In the genomic region with DNA sequence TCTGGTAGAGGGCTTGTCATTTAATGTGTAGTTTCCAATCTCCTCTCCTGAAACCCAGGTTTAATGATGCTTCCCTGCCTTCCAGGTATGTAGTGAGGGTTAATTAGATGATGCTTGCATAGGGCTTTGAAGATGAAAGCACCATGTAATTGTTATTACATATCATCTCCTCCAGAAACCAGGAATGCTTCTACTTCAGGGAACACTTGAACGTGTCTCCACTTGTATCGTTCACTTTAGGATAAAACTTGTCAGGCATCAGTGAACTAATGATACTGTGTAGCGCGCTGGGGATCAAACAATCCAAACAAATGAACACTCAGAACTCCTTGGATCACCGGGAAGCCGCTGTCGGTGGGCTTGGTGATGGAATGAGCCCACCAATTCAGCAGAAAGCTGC, we compare ENCODE assay signal across 17 cellular contexts.
DNase-seq lines count a peak whose midpoint lies in the region; ATAC-seq, FAIRE-seq and TF ChIP-seq lines count a peak whose summit lies in the region.
"Had no signal": no experiment of that assay in that cellular context is flagged by ENCODE, and none has a peak within 500 bp of the region (broad histone marks: within the 10 kb centered on the region; RNA-seq: fewer than 3 reads in every experiment).

No MANE protein-coding gene starts in this region.

- TF ChIP-seq POLR2A in GM12892 (IDR thresholded peaks at IDR 0.05; ENCODE audit: low read depth, low read length): no peak

- no peak for TF ChIP-seq CTCF in SK-N-SH (IDR thresholded peaks at IDR 0.05)

- H3K4me1 ChIP-seq in SK-N-SH (ENCODE audit: control insufficient read depth in 1 of 2, insufficient read depth in 2 of 2, low read depth in 1 of 2, low read length in 1 of 2): peaks cover 0 to 3% of the 10 kb centered on the region in 2 experiments; a peak in 1 of 4 replicates

- TF ChIP-seq RAD21 in SK-N-SH (IDR thresholded peaks at IDR 0.05; ENCODE audit: low read length): no peak

- peak; percentile 39 for DNase-seq in DMS79 (lab: John Stamatoyannopoulos, UW)
- DNase-seq in NCI-H1105 treated with DMSO at 0.1 percent for 48 hours (lab: John Stamatoyannopoulos, UW): peak; percentile 68
- DNase-seq in NCI-H69 (lab: John Stamatoyannopoulos, UW): peak; percentile 69
- DNase-seq in left kidney (ENCODE audit: low read depth, low spot score): peak; percentile 33
- DNase-seq in GM12892 (ENCODE audit: insufficient read length): no peak
- DNase-seq in SK-N-SH: no peak
- no peak for DNase-seq in SIG-M5 treated with dmso at 0.1 percent for 504 hours (lab: John Stamatoyannopoulos, UW; ENCODE audit: unreplicated experiment)
- DNase-seq: 8988T; CD4-positive, CD25-positive, alpha-beta regulatory T cell; EL; GOT3; H9 had no signal

- no peaks in the 10 kb centered on the region for H3K9me2 ChIP-seq in SK-N-SH

- H2AFZ ChIP-seq in SK-N-SH (ENCODE audit: low read depth): no peak overlapping the region

- no peaks in the 10 kb centered on the region for H3K79me2 ChIP-seq in SK-N-SH (ENCODE audit: insufficient read depth)

- no peak overlapping the region for H3K9ac ChIP-seq in SK-N-SH
- H3K9ac ChIP-seq: BLaER1 treated with 17β-estradiol and CSF1 and Interleukin-3, amounts not matched to agents 10 nM and 100 nM had no signal

- H3K36me3 ChIP-seq in SK-N-SH (replicated peaks in 1 of 2; ENCODE audit: control insufficient read depth in 1 of 2, insufficient read depth in 2 of 2, low read length in 1 of 2): no peaks in the 10 kb centered on the region
- H3K36me3 ChIP-seq: BLaER1 treated with 17β-estradiol and CSF1 and Interleukin-3, amounts not matched to agents 10 nM and 100 nM had no signal

- no peaks in the 10 kb centered on the region for H4K20me1 ChIP-seq in SK-N-SH (ENCODE audit: insufficient read depth)
- H4K20me1 ChIP-seq: BLaER1 treated with 17β-estradiol and CSF1 and Interleukin-3, amounts not matched to agents 10 nM and 100 nM had no signal

- no peaks in the 10 kb centered on the region for H3F3A ChIP-seq in SK-N-SH (replicated peaks; ENCODE audit: insufficient read depth)

- no peak for TF ChIP-seq EP300 in SK-N-SH (IDR thresholded peaks at IDR 0.05; ENCODE audit: borderline replicate concordance in 1 of 2, low read depth in 1 of 2, low read length in 1 of 2)

- no peak for ATAC-seq in HG03175 (IDR thresholded peaks at IDR 0.05; ENCODE audit: unreplicated experiment)
- ATAC-seq: HepG2 had no signal

- no peak for FAIRE-seq in GM12892 (lab: Jason Lieb, UNC)
- FAIRE-seq: G401.6, GM12891, HepG2 had no signal

- no peak overlapping the region for H3K27ac ChIP-seq in SK-N-SH (ENCODE audit: low read depth in 2 of 2, low read length in 1 of 2)
- H3K27ac ChIP-seq: BLaER1 treated with 17β-estradiol and CSF1 and Interleukin-3, amounts not matched to agents 10 nM and 100 nM had no signal

- no peak overlapping the region for H3K4me2 ChIP-seq in SK-N-SH
- H3K4me2 ChIP-seq: BLaER1 treated with 17β-estradiol and CSF1 and Interleukin-3, amounts not matched to agents 10 nM and 100 nM had no signal

- no peak overlapping the region for H3K4me3 ChIP-seq in SK-N-SH (ENCODE audit: low read depth in 2 of 2, low read length in 1 of 2)
- H3K4me3 ChIP-seq: BLaER1 treated with 17β-estradiol and CSF1 and Interleukin-3, amounts not matched to agents 10 nM and 100 nM had no signal

- no peaks in the 10 kb centered on the region for H3K9me3 ChIP-seq in SK-N-SH

- WGBS in SK-N-SH (ENCODE audit: low lambda C conversion rate): 87% methylated on average over 7 of the region's 7 CpGs

- CTCF ChIA-PET in SK-N-SH (lab: Yijun Ruan, JAX): no interaction called here

- no peaks in the 10 kb centered on the region for H3K27me3 ChIP-seq in SK-N-SH (ENCODE audit: insufficient read depth)
- H3K27me3 ChIP-seq: BLaER1 treated with 17β-estradiol and CSF1 and Interleukin-3, amounts not matched to agents 10 nM and 100 nM had no signal

- POLR2A ChIA-PET in SK-N-SH (lab: Yijun Ruan, JAX): no interaction called here

TF ChIP-seq in SK-N-SH, 30 proteins besides CTCF, POLR2A, EP300 and RAD21:
- TF ChIP-seq MXI1 (IDR thresholded peaks at IDR 0.05; ENCODE audit: low read depth, low read length) (no peak), TCF12 (IDR thresholded peaks at IDR 0.05) (no peak), SMC3 (IDR thresholded peaks at IDR 0.05; ENCODE audit: low read depth, low read length) (no peak), CHD2 (IDR thresholded peaks at IDR 0.05; ENCODE audit: low read length, partially characterized antibody) (no peak)
- TF ChIP-seq, protein P1, sequence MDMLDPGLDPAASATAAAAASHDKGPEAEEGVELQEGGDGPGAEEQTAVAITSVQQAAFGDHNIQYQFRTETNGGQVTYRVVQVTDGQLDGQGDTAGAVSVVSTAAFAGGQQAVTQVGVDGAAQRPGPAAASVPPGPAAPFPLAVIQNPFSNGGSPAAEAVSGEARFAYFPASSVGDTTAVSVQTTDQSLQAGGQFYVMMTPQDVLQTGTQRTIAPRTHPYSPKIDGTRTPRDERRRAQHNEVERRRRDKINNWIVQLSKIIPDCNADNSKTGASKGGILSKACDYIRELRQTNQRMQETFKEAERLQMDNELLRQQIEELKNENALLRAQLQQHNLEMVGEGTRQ (IDR thresholded peaks at IDR 0.05; ENCODE audit: borderline replicate concordance, low read depth, low read length): no peak

Comparison
In these comparisons a context has a peak if more than half of its experiments do, and no peak if none do; other contexts are left out.
1. DNase-seq: peak in DMS79 (single experiment), NCI-H1105 treated with DMSO at 0.1 percent for 48 hours (single experiment), NCI-H69 (single experiment) and left kidney (single experiment); none in GM12892 (single experiment), SK-N-SH (single experiment) and SIG-M5 treated with dmso at 0.1 percent for 504 hours (single experiment).